18 cellular contexts compared by ENCODE assay signal in the genomic region with DNA sequence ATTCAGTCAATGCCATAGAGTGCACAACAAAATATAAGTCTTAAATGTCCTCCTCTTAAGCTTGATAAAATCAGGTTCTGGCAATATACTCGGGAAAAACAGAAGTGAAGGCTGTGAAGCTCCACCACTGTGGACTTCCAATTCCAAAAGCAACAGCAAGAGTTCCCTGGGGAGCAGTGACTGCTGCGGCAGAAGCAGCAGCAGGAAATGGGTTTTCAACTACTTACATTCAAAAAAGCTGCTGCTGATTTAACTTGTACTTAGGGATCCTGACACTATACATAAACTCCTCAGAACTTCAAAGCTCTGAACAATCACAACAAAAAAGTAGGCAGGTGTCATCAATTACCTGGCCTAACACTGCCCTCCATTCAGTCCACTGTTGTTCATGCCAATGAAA. TPM values are rescaled to one million over a fixed set of nuclear protein-coding genes. Genes with fewer than 3 reads are reported as not detected.
DNase-seq lines count a peak whose midpoint lies in the region; ATAC-seq, FAIRE-seq and TF ChIP-seq lines count a peak whose summit lies in the region.
"Had no signal": no experiment of that assay in that cellular context is flagged by ENCODE, and none has a peak within 500 bp of the region (broad histone marks: within the 10 kb centered on the region; RNA-seq: fewer than 3 reads in every experiment).

No MANE protein-coding gene starts in this region.

- BruUV-seq in Calu3 (replicated peaks; lab: Mats Ljungman, UMichigan) = no TSS peak

- peaks cover 5% of the 10 kb centered on the region; the same call in 1 of the 2 replicates for H3K79me1 ChIP-seq in H1 (ENCODE audit: low read depth, low read length)

- no peaks in the 10 kb centered on the region for H3K9me3 Mint-ChIP-seq in Calu3 (ENCODE audit: low read depth, unreplicated experiment)
- H3K9me3 Mint-ChIP-seq in CD4-positive, alpha-beta memory T cell = no peaks in the 10 kb centered on the region
- H3K9me3 Mint-ChIP-seq: activated naive CD8-positive, alpha-beta T cell treated with anti-CD3 and anti-CD28 coated beads, Interleukin-2, amount 10 ng/mL, durations not matched to agents 7 days and 5 days; dendritic cell treated with granulocyte-macrophage colony-stimulating factor and Interleukin-4, amounts not matched to agents 40 ng/mL and 50 ng/mL, for 4 days; T-helper 2 cell treated with Interferon-gamma antibody and Interleukin-4, amounts not matched to agents 5 μg/mL and 100 μg/mL, for 36 hours had no signal

- H2BK15ac ChIP-seq in H1 (ENCODE audit: low read length) = no peak overlapping the region

- H3K9ac ChIP-seq in H1 (replicated peaks in 1 of 4; ENCODE audit: extremely low read depth in 1 of 4, low read depth in 3 of 4, low read length in 3 of 4) = no peak overlapping the region
- no peak overlapping the region for H3K9ac ChIP-seq in colonic mucosa (ENCODE audit: low read depth in 2 of 2, low read length in 2 of 2)

- no peak overlapping the region for H2BK120ac ChIP-seq in H1 (replicated peaks; ENCODE audit: low read depth, low read length)

- no peak overlapping the region for H2BK12ac ChIP-seq in H1 (ENCODE audit: low read depth, low read length)

- WGBS in H1 (ENCODE audit: extremely low coverage in 1 of 2, insufficient coverage in 1 of 2, insufficient read length in 1 of 2, insufficient replicate concordance in 2 of 2, low coverage in 1 of 2, low lambda C conversion rate in 2 of 2, missing lambda C conversion rate in 1 of 2), 2 experiments = 34% methylated on average over 2 of the region's 2 CpGs; no CpG with 5 or more reads in 1 of the 2 experiments

- H3K36me3 Mint-ChIP-seq in Calu3 (ENCODE audit: insufficient read depth, unreplicated experiment) = peaks cover 13% of the 10 kb centered on the region
- H3K36me3 Mint-ChIP-seq in CD4-positive, alpha-beta memory T cell = peaks cover 10 to 11% of the 10 kb centered on the region in 2 donors

- CTCF ChIA-PET in H1 (lab: Charles Lee; ENCODE audit: partially characterized antibody) (interaction anchor here (0.7 to 1.5 kb wide), 4 partner anchors 24 to 50 kb away, joined by 3 to 4 read pairs (median 3); no protein-coding TSS in a partner anchor), Calu3 (lab: Charles Lee) (interaction anchor here (0.7 kb wide), 1 partner anchor 17 kb away, joined by 3 read pairs; no protein-coding TSS in a partner anchor)
- CTCF ChIA-PET in CD4-positive, alpha-beta memory T cell (lab: Charles Lee; ENCODE audit: partially characterized antibody) = interaction anchor here (0.7 to 1.2 kb wide), 2 partner anchors 66 to 72 kb away, joined by 3 read pairs; no protein-coding TSS in a partner anchor

- H3K4me3 Mint-ChIP-seq in Calu3 (ENCODE audit: low read depth, unreplicated experiment) = no peak overlapping the region
- H3K4me3 Mint-ChIP-seq in CD4-positive, alpha-beta memory T cell = peak overlapping the region in 1 of 8 donors; percentile 63
- H3K4me3 Mint-ChIP-seq: activated naive CD8-positive, alpha-beta T cell treated with anti-CD3 and anti-CD28 coated beads, Interleukin-2, amount 10 ng/mL, durations not matched to agents 7 days and 5 days; dendritic cell treated with granulocyte-macrophage colony-stimulating factor and Interleukin-4, amounts not matched to agents 40 ng/mL and 50 ng/mL, for 4 days; T-helper 2 cell treated with Interferon-gamma antibody and Interleukin-4, amounts not matched to agents 5 μg/mL and 100 μg/mL, for 36 hours had no signal

- H3K27me3 ChIP-seq in H1 (replicated peaks in 1 of 4; ENCODE audit: control insufficient read depth in 3 of 4, extremely low read depth in 1 of 4, insufficient read depth in 3 of 4, low read length in 3 of 4) (no peaks in the 10 kb centered on the region), colonic mucosa (no peaks in the 10 kb centered on the region)
- no peaks in the 10 kb centered on the region for H3K27me3 ChIP-seq in CD4-positive, alpha-beta memory T cell (ENCODE audit: insufficient read depth, low read length)
- H3K27me3 ChIP-seq: uterus had no signal

- H3K56ac ChIP-seq in H1 (replicated peaks; ENCODE audit: insufficient read length, low read depth, low read length) = no peak overlapping the region

- no peak overlapping the region for H4K5ac ChIP-seq in H1 (ENCODE audit: insufficient read length, low read depth, low read length)

- no peaks in the 10 kb centered on the region; the same call in 1 of the 2 replicates for H3K23me2 ChIP-seq in H1 (ENCODE audit: low read depth, low read length)

- TF ChIP-seq CTCF in H1 (IDR thresholded peaks at IDR 0.05; ENCODE audit: control extremely low read depth in 1 of 3, insufficient read depth in 1 of 3, low read depth in 1 of 3, low read length in 3 of 3) = no peak
- no peak for TF ChIP-seq CTCF in colonic mucosa (IDR thresholded peaks at IDR 0.05)
- no peak for TF ChIP-seq CTCF in Calu3 (IDR thresholded peaks at IDR 0.05; ENCODE audit: unreplicated experiment)

- no peak overlapping the region for H2BK5ac ChIP-seq in H1 (ENCODE audit: low read depth, low read length)

- H3K27ac Mint-ChIP-seq in Calu3 (ENCODE audit: unreplicated experiment) = no peak overlapping the region
- H3K27ac Mint-ChIP-seq in CD4-positive, alpha-beta memory T cell = peak overlapping the region in 3 of 7 donors; percentile 17 to 65 (median 49)
- H3K27ac Mint-ChIP-seq: dendritic cell treated with granulocyte-macrophage colony-stimulating factor and Interleukin-4, amounts not matched to agents 40 ng/mL and 50 ng/mL, for 4 days; T-helper 2 cell treated with Interferon-gamma antibody and Interleukin-4, amounts not matched to agents 5 μg/mL and 100 μg/mL, for 36 hours had no signal

- no peaks in the 10 kb centered on the region for H3K9me3 ChIP-seq in H1 (ENCODE audit: insufficient read depth in 2 of 2, low read depth in 1 of 2, low read length in 1 of 2)
- H3K9me3 ChIP-seq in colonic mucosa = no peaks in the 10 kb centered on the region
- H3K9me3 ChIP-seq in CD4-positive, alpha-beta memory T cell (ENCODE audit: control insufficient read depth in 1 of 2, low read length in 2 of 2) = no peaks in the 10 kb centered on the region
- H3K9me3 ChIP-seq: uterus had no signal

- no peak for FAIRE-seq in H1 (lab: Jason Lieb, UNC)
- FAIRE-seq: frontal cortex had no signal

- DNase-seq in left cardiac atrium = peak; percentile 30
- no peak for DNase-seq in Right ventricle myocardium inferior (ENCODE audit: missing footprints)
- peak; percentile 4 for DNase-seq in NCI-H2171 (lab: John Stamatoyannopoulos, UW)
- no peak for DNase-seq in H1 (ENCODE audit: low read depth in 1 of 2, low spot score in 2 of 2)
- no peak for DNase-seq in colonic mucosa
- no peak for DNase-seq in central memory CD4-positive, alpha-beta T cell
- no peak for DNase-seq in Calu3
- DNase-seq in CD4-positive, alpha-beta memory T cell = no peak
- DNase-seq: activated CD8-positive, alpha-beta memory T cell treated with anti-CD3 and anti-CD28 coated beads for 24 hours; activated naive CD8-positive, alpha-beta T cell treated with anti-CD3 and anti-CD28 coated beads, Interleukin-2, amount 10 ng/mL, durations not matched to agents 7 days and 5 days; GF-D8; NCI-H2029 treated with DMSO at 0.1 percent for 48 hours; nucleus accumbens; PC-9; uterus had no signal

- H2AK5ac ChIP-seq in H1 (ENCODE audit: low read depth, low read length) = no peak overlapping the region

- H3K36me3 ChIP-seq in H1 (ENCODE audit: control insufficient read depth in 2 of 4, insufficient read depth in 4 of 4, low read length in 3 of 4) (peaks cover 0 to 4% (median 0%) of the 10 kb centered on the region in 4 experiments; a peak in 1 of 8 replicates), colonic mucosa (no peaks in the 10 kb centered on the region)
- no peaks in the 10 kb centered on the region for H3K36me3 ChIP-seq in CD4-positive, alpha-beta memory T cell (ENCODE audit: insufficient read depth, low read length)
- H3K36me3 ChIP-seq: uterus had no signal

- H3K4me3 ChIP-seq in H1 (ENCODE audit: extremely low read depth in 1 of 4, insufficient read depth in 2 of 4, low read depth in 3 of 4, low read length in 4 of 4) (no peak overlapping the region), colonic mucosa (no peak overlapping the region)
- no peak overlapping the region for H3K4me3 ChIP-seq in CD4-positive, alpha-beta memory T cell (ENCODE audit: low read length in 2 of 2)
- H3K4me3 ChIP-seq: PC-9, uterus had no signal

- no peak overlapping the region for H3K23ac ChIP-seq in H1 (ENCODE audit: insufficient read length)

- H3K4me1 ChIP-seq in H1 (replicated peaks in 1 of 4; ENCODE audit: control insufficient read depth in 3 of 4, insufficient read depth in 4 of 4, low read length in 3 of 4) (peaks cover 0 to 7% (median under 1%) of the 10 kb centered on the region in 4 experiments; a peak in 4 of 7 replicates), colonic mucosa (no peaks in the 10 kb centered on the region)
- peaks cover 11% of the 10 kb centered on the region for H3K4me1 ChIP-seq in CD4-positive, alpha-beta memory T cell (ENCODE audit: insufficient read depth, low read length)
- H3K4me1 ChIP-seq: uterus had no signal

- no peak overlapping the region for H3K4ac ChIP-seq in H1 (replicated peaks; ENCODE audit: insufficient read length, low read depth, low read length)

- peaks cover 0 to 2% of the 10 kb centered on the region in 2 experiments for H4K20me1 ChIP-seq in H1 (replicated peaks in 1 of 2; ENCODE audit: control insufficient read depth in 1 of 2, insufficient read depth in 2 of 2, low read length in 2 of 2)

- H3K18ac ChIP-seq in H1 (ENCODE audit: extremely low read depth, low read length) = no peak overlapping the region

- no peak overlapping the region for H3K27ac ChIP-seq in H1 (ENCODE audit: low read depth, low read length)
- H3K27ac ChIP-seq in colonic mucosa = no peak overlapping the region
- H3K27ac ChIP-seq in CD4-positive, alpha-beta memory T cell (ENCODE audit: low read depth, low read length) = no peak overlapping the region
- H3K27ac ChIP-seq: PC-9, uterus had no signal

- peak overlapping the region; percentile 28 to 42; a peak in 2 of 4 replicates for H3K4me2 ChIP-seq in H1 (ENCODE audit: insufficient read depth in 1 of 2, low read depth in 2 of 2, low read length in 2 of 2)
- H3K4me2 ChIP-seq: PC-9 had no signal

- no peak overlapping the region for H2AFZ ChIP-seq in H1 (ENCODE audit: low read length)
- H2AFZ ChIP-seq: PC-9 had no signal

- H2BK20ac ChIP-seq in H1 (ENCODE audit: low read length) = no peak overlapping the region

- peaks cover 0 to 54% of the 10 kb centered on the region in 2 experiments; a peak in 2 of 4 replicates for H3K79me2 ChIP-seq in H1 (ENCODE audit: control insufficient read depth in 1 of 2, insufficient read depth in 2 of 2, low read length in 2 of 2)

- TF ChIP-seq RAD21 in H1 (IDR thresholded peaks at IDR 0.05 in 1 of 2, conservative IDR thresholded peaks at IDR 0.05 in 1 of 2; ENCODE audit: low read depth in 2 of 2, low read length in 2 of 2) = no peak

- no peak overlapping the region for H4K8ac ChIP-seq in H1 (ENCODE audit: extremely low read depth, insufficient read depth, low read length)

- POLR2A ChIA-PET in H1 (lab: Charles Lee; ENCODE audit: partially characterized antibody) = interaction anchor here (0.8 kb wide), 1 partner anchor 160 kb away, joined by 3 read pairs; no protein-coding TSS in a partner anchor
- POLR2A ChIA-PET in CD4-positive, alpha-beta memory T cell (lab: Charles Lee; ENCODE audit: partially characterized antibody) = interaction anchor here (0.6 to 0.7 kb wide), 2 partner anchors 72 to 1974 kb away, joined by 3 read pairs; partner anchors contain the start of gene EID1

- TF ChIP-seq POLR2A in H1 (IDR thresholded peaks at IDR 0.05; ENCODE audit: control extremely low read depth in 1 of 2, low read depth in 2 of 2, low read length in 2 of 2) = no peak

- no peak overlapping the region for H3K14ac ChIP-seq in H1 (ENCODE audit: insufficient read length)

- TF ChIP-seq EP300 in H1 (IDR thresholded peaks at IDR 0.05; ENCODE audit: borderline replicate concordance in 1 of 2, low read depth in 2 of 2, low read length in 2 of 2) = no peak

- H4K91ac ChIP-seq in H1 (replicated peaks; ENCODE audit: insufficient read length, low read length) = no peak overlapping the region

- H3K27me3 Mint-ChIP-seq in Calu3 (ENCODE audit: unreplicated experiment) = no peaks in the 10 kb centered on the region
- no peaks in the 10 kb centered on the region for H3K27me3 Mint-ChIP-seq in CD4-positive, alpha-beta memory T cell
- H3K27me3 Mint-ChIP-seq: activated naive CD8-positive, alpha-beta T cell treated with anti-CD3 and anti-CD28 coated beads, Interleukin-2, amount 10 ng/mL, durations not matched to agents 7 days and 5 days; dendritic cell treated with granulocyte-macrophage colony-stimulating factor and Interleukin-4, amounts not matched to agents 40 ng/mL and 50 ng/mL, for 4 days had no signal

- intact Hi-C loops in left cardiac atrium (cut with DNase I) = loop anchor here (10.0 kb wide), 2 partner anchors 161 to 441 kb away; partner anchors contain the start of gene FBN1 (in 1 of the 2)
- intact Hi-C loops in Right ventricle myocardium inferior (cut with DNase I) = no loop called here
- intact Hi-C loops in colonic mucosa (cut with DNase I) = no loop called here
- intact Hi-C loops in Calu3 (cut with micrococcal nuclease; ENCODE audit: unreplicated experiment) = loop anchor here (10.0 kb wide), 1 partner anchor 161 kb away; the partner anchor contains the start of gene FBN1
- intact Hi-C loops in CD4-positive, alpha-beta memory T cell (cut with micrococcal nuclease) = no loop called here

- no peak for ATAC-seq in left cardiac atrium
- no peak for ATAC-seq in Right ventricle myocardium inferior

- H3K4me1 Mint-ChIP-seq in Calu3 (ENCODE audit: low read depth, unreplicated experiment) = peaks cover 15% of the 10 kb centered on the region
- H3K4me1 Mint-ChIP-seq in CD4-positive, alpha-beta memory T cell = peaks cover 17 to 45% (median 26%) of the 10 kb centered on the region in 4 donors

RNA-seq across cellular contexts. Expression of gene CEP152, which starts 4.7 kb away (rescaled TPM):
- total RNA-seq in left cardiac atrium (1 to 10 TPM; 2.1 to 4.2 TPM), Right ventricle myocardium inferior (1.4 TPM), colonic mucosa (10 to 100 TPM in 1 of 2 donors, 1 to 10 TPM in 1; 4.8 to 11.8 TPM), Calu3 (2022) (19.6 and 27.1 TPM in 2 replicates)
- 16.1 and 16.2 TPM in 2 replicates for total RNA-seq in H1 (2021; fragmentation: NEBNext Ultra II Directional; extraction: Animal tissue kit (Norgen Biotek cat#: 25700))
- polyA plus RNA-seq in H1 (2011; rRNA removed) = 1.4 and 1.8 TPM in 2 replicates
- 3.0 TPM for polyA plus RNA-seq in H1 (2011; cell fraction: cytosol; rRNA removed)
- polyA plus RNA-seq in H1 (2011; cell fraction: nucleus; rRNA removed) = 8.9 TPM
- 5.5 to 24.2 TPM (median 9.7 TPM) in 4 replicates for polyA plus RNA-seq in H1 (2012, experiment 1 of 2)
- polyA plus RNA-seq in H1 (2012, experiment 2 of 2) = 0.39 TPM
- 7.8 TPM for polyA plus RNA-seq in H1 (2013, experiment 1 of 2)
- 7.3 TPM for polyA plus RNA-seq in H1 (2013, experiment 2 of 2)
- 8.4 and 9.5 TPM in 2 replicates for polyA minus RNA-seq in H1 (2011; rRNA and poly(A)+ RNA removed)
- 4.8 TPM for polyA minus RNA-seq in H1 (2011; cell fraction: cytosol; rRNA and poly(A)+ RNA removed)
- polyA minus RNA-seq in H1 (2011; cell fraction: nucleus; rRNA and poly(A)+ RNA removed) = 40.3 TPM
- total RNA-seq in CD4-positive, alpha-beta memory T cell = 10 to 100 TPM; 14.4 to 15.3 TPM
- polyA plus RNA-seq in CD4-positive, alpha-beta memory T cell = 1 to 10 TPM; 3.0 to 8.1 TPM

Comparison
In these comparisons a context has a peak if more than half of its experiments do, and no peak if none do; other contexts are left out.
1. DNase-seq: peak in left cardiac atrium (single experiment) and NCI-H2171 (single experiment); none in Right ventricle myocardium inferior (single experiment), H1 (0 of 2), colonic mucosa (single experiment), central memory CD4-positive, alpha-beta T cell (single experiment), Calu3 (single experiment) and CD4-positive, alpha-beta memory T cell (0 of 5).
2. intact Hi-C loops: an anchor here in left cardiac atrium (10.0 kb wide) and Calu3 (10.0 kb wide); none called in Right ventricle myocardium inferior, colonic mucosa and CD4-positive, alpha-beta memory T cell.